In genomic region chr4:56386091-56386490, GRCh38 we compare ENCODE assay signal across 8 cellular contexts. TPM values are rescaled to one million over a fixed set of nuclear protein-coding genes. Genes with fewer than 3 reads are reported as not detected.
DNase-seq lines count a peak whose midpoint lies in the region; ATAC-seq and TF ChIP-seq lines count a peak whose summit lies in the region.

No MANE protein-coding gene starts in this region.

- TF ChIP-seq POLR2A in suprapubic skin (IDR thresholded peaks at IDR 0.05) = no peak

- H3K36me3 Mint-ChIP-seq in activated T-cell treated with anti-CD3 and anti-CD28 coated beads, Interleukin-2, amount 50 U/mL, for 4 hours (ENCODE audit: insufficient read depth) = peaks cover 6% of the 10 kb centered on the region
- H3K36me3 Mint-ChIP-seq in activated CD8-positive, alpha-beta T cell treated with anti-CD3 and anti-CD28 coated beads, Interleukin-2, amount 10 ng/mL, durations not matched to agents 7 days and 5 days (ENCODE audit: low read depth) = peaks cover 4% of the 10 kb centered on the region

- H3K4me1 Mint-ChIP-seq in activated T-cell treated with anti-CD3 and anti-CD28 coated beads, Interleukin-2, amount 50 U/mL, for 4 hours (ENCODE audit: low read depth) = peaks cover 37% of the 10 kb centered on the region
- H3K4me1 Mint-ChIP-seq in activated CD8-positive, alpha-beta T cell treated with anti-CD3 and anti-CD28 coated beads, Interleukin-2, amount 10 ng/mL, durations not matched to agents 7 days and 5 days (ENCODE audit: low read depth) = peaks cover 36% of the 10 kb centered on the region

- H3K27ac Mint-ChIP-seq in activated CD8-positive, alpha-beta T cell treated with anti-CD3 and anti-CD28 coated beads, Interleukin-2, amount 10 ng/mL, durations not matched to agents 7 days and 5 days = peak overlapping the region; percentile 82

- no peak for TF ChIP-seq CTCF in suprapubic skin (IDR thresholded peaks at IDR 0.05)

- POLR2A ChIA-PET in activated CD8-positive, alpha-beta T cell treated with anti-CD3 and anti-CD28 coated beads, Interleukin-2, amount 10 ng/mL, durations not matched to agents 7 days and 5 days (lab: Charles Lee) = interaction anchor here (1.2 to 2.7 kb wide), 4 partner anchors 19 to 592 kb away, joined by 4 to 59 read pairs (median 20); partner anchors contain the start of genes NOA1, PAICS, POLR2B and PPAT

- TF ChIP-seq EP300 in suprapubic skin (IDR thresholded peaks at IDR 0.05) = no peak

- H3K27me3 Mint-ChIP-seq in activated T-cell treated with anti-CD3 and anti-CD28 coated beads, Interleukin-2, amount 50 U/mL, for 4 hours (ENCODE audit: low read depth) = no peaks in the 10 kb centered on the region
- no peaks in the 10 kb centered on the region for H3K27me3 Mint-ChIP-seq in activated CD8-positive, alpha-beta T cell treated with anti-CD3 and anti-CD28 coated beads, Interleukin-2, amount 10 ng/mL, durations not matched to agents 7 days and 5 days (ENCODE audit: low read depth)

- H3K4me3 Mint-ChIP-seq in activated T-cell treated with anti-CD3 and anti-CD28 coated beads, Interleukin-2, amount 50 U/mL, for 4 hours = peak overlapping the region; percentile 98
- H3K4me3 Mint-ChIP-seq in activated CD8-positive, alpha-beta T cell treated with anti-CD3 and anti-CD28 coated beads, Interleukin-2, amount 10 ng/mL, durations not matched to agents 7 days and 5 days = peak overlapping the region; percentile 94

- H3K27ac ChIP-seq in iPS-20b (ENCODE audit: low read length) (no peak overlapping the region), suprapubic skin (no peak overlapping the region)

- H3K4me1 ChIP-seq in iPS-20b (ENCODE audit: insufficient read depth, low read length) (peaks cover 4% of the 10 kb centered on the region; the same call in 1 of the 2 replicates), suprapubic skin (peaks cover 17% of the 10 kb centered on the region)

- H3K4me3 ChIP-seq in iPS-20b (ENCODE audit: low read length) = peak overlapping the region; percentile 65
- H3K4me3 ChIP-seq in suprapubic skin = peak overlapping the region; percentile 83

- CTCF ChIA-PET in activated CD8-positive, alpha-beta T cell treated with anti-CD3 and anti-CD28 coated beads, Interleukin-2, amount 10 ng/mL, durations not matched to agents 7 days and 5 days (lab: Charles Lee) = interaction anchor here (1.1 to 1.7 kb wide), 2 partner anchors 14 to 591 kb away, joined by 3 to 4 read pairs; partner anchors contain the start of gene NOA1

- no peak for DNase-seq in activated T-cell treated with anti-CD3 and anti-CD28 coated beads, Interleukin-2, amount 50 U/mL, for 4 hours
- DNase-seq in activated T-cell treated with anti-CD3 and anti-CD28 coated beads for 4 hours (no peak), suprapubic skin (ENCODE audit: low spot score in 2 of 2) (no peak), ecto neural progenitor cell (ENCODE audit: low spot score) (no peak), SIG-M5 (lab: John Stamatoyannopoulos, UW) (no peak)
- DNase-seq in activated CD8-positive, alpha-beta T cell treated with anti-CD3 and anti-CD28 coated beads, Interleukin-2, amount 10 ng/mL, durations not matched to agents 7 days and 5 days = no peak

- peak overlapping the region; percentile 48; the same call in 1 of the 2 replicates for H3K9ac ChIP-seq in iPS-20b (ENCODE audit: low read depth, low read length)

- H3K9me3 ChIP-seq in iPS-20b (ENCODE audit: insufficient read depth, low read depth, low read length) (no peaks in the 10 kb centered on the region), suprapubic skin (no peaks in the 10 kb centered on the region)

- no peaks in the 10 kb centered on the region for H3K9me3 Mint-ChIP-seq in activated T-cell treated with anti-CD3 and anti-CD28 coated beads, Interleukin-2, amount 50 U/mL, for 4 hours
- H3K9me3 Mint-ChIP-seq in activated CD8-positive, alpha-beta T cell treated with anti-CD3 and anti-CD28 coated beads, Interleukin-2, amount 10 ng/mL, durations not matched to agents 7 days and 5 days (ENCODE audit: insufficient read depth) = no peaks in the 10 kb centered on the region

- H3K27me3 ChIP-seq in iPS-20b (ENCODE audit: insufficient read depth, low read length) (no peaks in the 10 kb centered on the region), suprapubic skin (no peaks in the 10 kb centered on the region)

- H3K36me3 ChIP-seq in iPS-20b (ENCODE audit: insufficient read depth, low read depth, low read length) = peaks cover 6% of the 10 kb centered on the region; the same call in 1 of the 2 replicates
- H3K36me3 ChIP-seq in suprapubic skin = no peaks in the 10 kb centered on the region

- no peak for ATAC-seq in activated T-cell treated with anti-CD3 and anti-CD28 coated beads, Interleukin-2, amount 50 U/mL, for 4 hours
- no peak for ATAC-seq in activated CD8-positive, alpha-beta T cell treated with anti-CD3 and anti-CD28 coated beads, Interleukin-2, amount 10 ng/mL, durations not matched to agents 7 days and 5 days
- ATAC-seq in HG02884 (IDR thresholded peaks at IDR 0.05; ENCODE audit: unreplicated experiment) = no peak

- 94% methylated on average over 4 of the region's 4 CpGs for WGBS in suprapubic skin

RNA-seq across cellular contexts. Expression of gene AASDH, which starts 1.2 kb away (rescaled TPM):
- total RNA-seq in activated T-cell treated with anti-CD3 and anti-CD28 coated beads, Interleukin-2, amount 50 U/mL, for 4 hours = 1 to 10 TPM; 6.5 to 9.5 (median 7.9) TPM
- 1 to 10 TPM; 8.5 to 9.9 TPM for total RNA-seq in activated CD8-positive, alpha-beta T cell treated with anti-CD3 and anti-CD28 coated beads, Interleukin-2, amount 10 ng/mL, durations not matched to agents 7 days and 5 days
- 10 to 100 TPM; 10.7 to 14.6 (median 12.0) TPM for total RNA-seq in suprapubic skin

RNA-seq across cellular contexts. Expression of gene PPAT, which starts 49.3 kb away (rescaled TPM):
- 10 to 100 TPM; 68.9 to 79.0 (median 76.7) TPM for total RNA-seq in activated T-cell treated with anti-CD3 and anti-CD28 coated beads, Interleukin-2, amount 50 U/mL, for 4 hours
- 10 to 100 TPM; 29.0 to 32.5 TPM for total RNA-seq in activated CD8-positive, alpha-beta T cell treated with anti-CD3 and anti-CD28 coated beads, Interleukin-2, amount 10 ng/mL, durations not matched to agents 7 days and 5 days
- 10 to 100 TPM in 1 of 4 donors, 1 to 10 TPM in 3; 7.1 to 10.0 (median 7.7) TPM for total RNA-seq in suprapubic skin

RNA-seq across cellular contexts. Expression of gene PAICS, which starts 50.0 kb away (rescaled TPM):
- 100 to 1,000 TPM; 309 to 370 (median 332) TPM for total RNA-seq in activated T-cell treated with anti-CD3 and anti-CD28 coated beads, Interleukin-2, amount 50 U/mL, for 4 hours
- 100 to 1,000 TPM; 180 to 188 TPM for total RNA-seq in activated CD8-positive, alpha-beta T cell treated with anti-CD3 and anti-CD28 coated beads, Interleukin-2, amount 10 ng/mL, durations not matched to agents 7 days and 5 days
- 100 to 1,000 TPM in 1 of 4 donors, 10 to 100 TPM in 3; 59.2 to 101 (median 69.4) TPM for total RNA-seq in suprapubic skin
